In genomic region chr10:100186813-100187212, GRCh38 we compare ENCODE assay signal across 8 cellular contexts. TPM values are rescaled to one million over a fixed set of nuclear protein-coding genes. Genes with fewer than 3 reads are reported as not detected.
A peak's percentile ranks its signal among the peaks of the same experiment; 100 is the strongest.
DNase-seq lines count a peak whose midpoint lies in the region; ATAC-seq, FAIRE-seq and TF ChIP-seq lines count a peak whose summit lies in the region.

No MANE protein-coding gene starts in this region.

- H3K4me3 Mint-ChIP-seq in activated naive CD8-positive, alpha-beta T cell, result peak overlapping the region; percentile 100
- peak overlapping the region; percentile 93 to 94 for H3K4me3 Mint-ChIP-seq in stimulated activated naive B cell treated with anti-CD40 and anti-IgM and Interleukin-4, amounts not matched to agents 10 μg/mL and 1 μg/mL and 100 μg/mL, for 72 hours

- H3K36me3 Mint-ChIP-seq in activated naive CD8-positive, alpha-beta T cell, result peaks cover 11% of the 10 kb centered on the region
- peaks cover 38 to 44% of the 10 kb centered on the region in 2 donors for H3K36me3 Mint-ChIP-seq in stimulated activated naive B cell treated with anti-CD40 and anti-IgM and Interleukin-4, amounts not matched to agents 10 μg/mL and 1 μg/mL and 100 μg/mL, for 72 hours

- peaks cover 72% of the 10 kb centered on the region for H3K4me1 Mint-ChIP-seq in activated naive CD8-positive, alpha-beta T cell (ENCODE audit: low read depth)
- peaks cover 23 to 53% of the 10 kb centered on the region in 2 donors for H3K4me1 Mint-ChIP-seq in stimulated activated naive B cell treated with anti-CD40 and anti-IgM and Interleukin-4, amounts not matched to agents 10 μg/mL and 1 μg/mL and 100 μg/mL, for 72 hours

- no peaks in the 10 kb centered on the region for H3K9me3 Mint-ChIP-seq in activated naive CD8-positive, alpha-beta T cell (ENCODE audit: low read depth)
- H3K9me3 Mint-ChIP-seq in stimulated activated naive B cell treated with anti-CD40 and anti-IgM and Interleukin-4, amounts not matched to agents 10 μg/mL and 1 μg/mL and 100 μg/mL, for 72 hours, result no peaks in the 10 kb centered on the region

- peak overlapping the region; percentile 81 to 94 for H3K9ac ChIP-seq in kidney (ENCODE audit: low read length in 2 of 2)

- H3K4me1 ChIP-seq in kidney (ENCODE audit: control insufficient read depth in 1 of 2, insufficient read depth in 1 of 2, low read depth in 1 of 2, low read length in 2 of 2), result peaks cover 5 to 16% of the 10 kb centered on the region in 2 donors

- H3K27me3 Mint-ChIP-seq in activated naive CD8-positive, alpha-beta T cell, result no peaks in the 10 kb centered on the region
- no peaks in the 10 kb centered on the region for H3K27me3 Mint-ChIP-seq in stimulated activated naive B cell treated with anti-CD40 and anti-IgM and Interleukin-4, amounts not matched to agents 10 μg/mL and 1 μg/mL and 100 μg/mL, for 72 hours

- no peaks in the 10 kb centered on the region for H3K9me3 ChIP-seq in kidney (ENCODE audit: control insufficient read depth in 1 of 2, low read length in 2 of 2)

- no peaks in the 10 kb centered on the region for H3K27me3 ChIP-seq in GM06990 (replicated peaks; ENCODE audit: control insufficient read depth, insufficient read depth, low read length)

- peak; percentile 30 for DNase-seq in GM06990 (ENCODE audit: extremely low read depth, insufficient read length)
- DNase-seq in NCI-H82 (lab: John Stamatoyannopoulos, UW), result peak; percentile 80
- peak; percentile 69 for DNase-seq in kidney
- DNase-seq in stimulated activated naive B cell treated with anti-CD40 and anti-IgM and Interleukin-4, amounts not matched to agents 10 μg/mL and 1 μg/mL and 100 μg/mL, for 72 hours, result no peak
- no peak for DNase-seq in GM19238 (ENCODE audit: insufficient read length, low spot score)

- FAIRE-seq in kidney (lab: Jason Lieb, UNC), result no peak

- ATAC-seq in stimulated activated naive B cell treated with anti-CD40 and anti-IgM and Interleukin-4, amounts not matched to agents 10 μg/mL and 1 μg/mL and 100 μg/mL, for 72 hours (replicated peaks), result no peak
- ATAC-seq in GM19328 (IDR thresholded peaks at IDR 0.05; ENCODE audit: unreplicated experiment), result no peak
- ATAC-seq in HG03565 (IDR thresholded peaks at IDR 0.05; ENCODE audit: unreplicated experiment), result no peak

- H3K36me3 ChIP-seq in GM06990 (ENCODE audit: control insufficient read depth, insufficient read depth, low read length), result peaks cover 6% of the 10 kb centered on the region
- H3K36me3 ChIP-seq in kidney (ENCODE audit: control insufficient read depth in 1 of 2, insufficient read depth in 2 of 2, low read length in 2 of 2), result peaks cover 14 to 16% of the 10 kb centered on the region in 2 donors

- H3K27ac ChIP-seq in kidney (ENCODE audit: low read depth in 2 of 2, low read length in 2 of 2), result no peak overlapping the region

- H3K4me3 ChIP-seq in GM06990 (replicated peaks; ENCODE audit: low read depth, low read length) (peak overlapping the region; percentile 93), kidney (ENCODE audit: low read length in 2 of 2) (peak overlapping the region; percentile 95 to 99)

- intact Hi-C loops in kidney (cut with DNase I), result no loop called here

- no peak for TF ChIP-seq CTCF in GM06990 (IDR thresholded peaks at IDR 0.05; ENCODE audit: insufficient read depth, low read length, poor library complexity, severe bottlenecking)
- no peak for TF ChIP-seq CTCF in kidney (IDR thresholded peaks at IDR 0.05; ENCODE audit: borderline replicate concordance, extremely low read depth, insufficient read depth)

- peak overlapping the region; percentile 99 for H3K27ac Mint-ChIP-seq in activated naive CD8-positive, alpha-beta T cell
- H3K27ac Mint-ChIP-seq in stimulated activated naive B cell treated with anti-CD40 and anti-IgM and Interleukin-4, amounts not matched to agents 10 μg/mL and 1 μg/mL and 100 μg/mL, for 72 hours, result peak overlapping the region; percentile 92

RNA-seq across cellular contexts. Expression of gene ERLIN1, which starts 1.0 kb away (rescaled TPM):
- 23.7 TPM for total RNA-seq in kidney
- polyA plus RNA-seq in kidney (ENCODE audit: insufficient read depth, low read depth, low replicate concordance), result 9.0 TPM

RNA-seq across cellular contexts. Expression of gene CHUK, which starts 42.6 kb away (rescaled TPM):
- 19.6 TPM for total RNA-seq in kidney
- 13.4 TPM for polyA plus RNA-seq in kidney (ENCODE audit: insufficient read depth, low read depth, low replicate concordance)

Comparison
In these comparisons a context has a peak if more than half of its experiments do, and no peak if none do; other contexts are left out.
1. DNase-seq: peak in GM06990 (single experiment), NCI-H82 (single experiment) and kidney (single experiment); none in stimulated activated naive B cell treated with anti-CD40 and anti-IgM and Interleukin-4, amounts not matched to agents 10 μg/mL and 1 μg/mL and 100 μg/mL, for 72 hours (single experiment) and GM19238 (single experiment).